Comparison of ENCODE assay signal across 25 cellular contexts in the genomic region with DNA sequence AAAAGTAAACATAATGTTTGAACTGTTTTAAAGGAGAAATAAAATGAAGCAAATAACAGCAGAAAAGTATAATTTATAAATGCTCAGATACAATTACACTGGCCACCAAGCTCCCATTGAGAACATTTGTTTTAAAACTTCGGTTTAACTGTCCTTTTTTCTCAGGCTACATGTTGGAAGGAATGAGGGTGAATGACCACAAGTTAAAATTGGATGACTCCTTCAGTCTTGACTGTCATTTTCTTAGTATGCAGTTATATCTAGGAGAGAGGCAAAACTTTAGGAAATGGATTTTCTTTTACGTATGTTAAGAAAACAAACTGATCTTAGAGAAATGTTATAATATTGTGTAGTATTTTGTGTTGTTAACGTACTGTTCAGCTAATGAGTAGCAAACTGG. TPM values are rescaled to one million over a fixed set of nuclear protein-coding genes. Genes with fewer than 3 reads are reported as not detected.
A peak's percentile ranks its signal among the peaks of the same experiment; 100 is the strongest.
DNase-seq lines count a peak whose midpoint lies in the region; ATAC-seq and TF ChIP-seq lines count a peak whose summit lies in the region.
"Had no signal": no experiment of that assay in that cellular context is flagged by ENCODE, and none has a peak within 500 bp of the region (broad histone marks: within the 10 kb centered on the region; RNA-seq: fewer than 3 reads in every experiment).

No MANE protein-coding gene starts in this region.

- DNase-seq in DND-41: no peak
- peak; percentile 23 for DNase-seq in NB4 (ENCODE audit: low read depth)
- DNase-seq in cardiac fibroblast (ENCODE audit: low read depth in 2 of 2): peak; percentile 10 to 15
- peak; percentile 22 for DNase-seq in myocyte (ENCODE audit: low read depth)
- DNase-seq in ovary: no peak
- no peak for DNase-seq in NCI-H345 treated with DMSO at 0.1 percent for 48 hours (lab: John Stamatoyannopoulos, UW; ENCODE audit: unreplicated experiment)
- DNase-seq in SK-N-DZ (ENCODE audit: low spot score): no peak
- no peak for DNase-seq in activated gamma-delta T cell treated with Interleukin-2 at 50 U/mL for 16 hours
- DNase-seq: activated CD4-positive, alpha-beta memory T cell treated with anti-CD3 and anti-CD28 coated beads for 36 hours; activated naive CD4-positive, alpha-beta T cell treated with anti-CD3 and anti-CD28 coated beads, Interleukin-2, amount 10 ng/mL, durations not matched to agents 7 days and 5 days; activated T-cell treated with anti-CD3 and anti-CD28 coated beads, Interleukin-2, amount 50 U/mL, for 1 hour; CD4-positive, CD25-positive, alpha-beta regulatory T cell; colonic mucosa; heart right ventricle; islet precursor cell; lower lobe of right lung; MV-4-11; NCI-H187 treated with DMSO at 0.1 percent for 48 hours; NCI-H226; NCI-H82; PC-3; T-helper 2 cell; tibial artery had no signal

- TF ChIP-seq CTCF in DND-41 (IDR thresholded peaks at IDR 0.05; ENCODE audit: borderline replicate concordance, extremely low read depth, low read length, poor library complexity, severe bottlenecking) (no peak), NB4 (IDR thresholded peaks at IDR 0.05; ENCODE audit: low read depth, low read length) (no peak), cardiac fibroblast (IDR thresholded peaks at IDR 0.05; ENCODE audit: low read depth, low read length) (no peak), ovary (IDR thresholded peaks at IDR 0.05) (no peak)

- H3K27me3 ChIP-seq in DND-41 (ENCODE audit: insufficient read depth, low read length, poor library complexity) (no peaks in the 10 kb centered on the region), ovary (no peaks in the 10 kb centered on the region)
- H3K27me3 ChIP-seq: colonic mucosa, heart right ventricle, tibial artery had no signal

- ATAC-seq in DND-41 (ENCODE audit: insufficient read depth, low read depth): no peak
- ATAC-seq: heart right ventricle, lower lobe of right lung, PC-3 had no signal

- 20 to 41% (median 28%) methylated on average over 3 of the region's 3 CpGs for WGBS in ovary, 3 donors

- peaks cover 28% of the 10 kb centered on the region for H3K4me1 ChIP-seq in DND-41 (ENCODE audit: insufficient read depth, low read length)
- peaks cover 10% of the 10 kb centered on the region for H3K4me1 ChIP-seq in ovary (ENCODE audit: insufficient read depth)
- H3K4me1 ChIP-seq: colonic mucosa had no signal

- H4K20me1 ChIP-seq in DND-41 (ENCODE audit: insufficient read depth, low read length): peaks cover 54% of the 10 kb centered on the region

- no peak for TF ChIP-seq EP300 in ovary (IDR thresholded peaks at IDR 0.05)

- H3K9me3 ChIP-seq in DND-41 (ENCODE audit: insufficient read depth, low read length, severe bottlenecking) (no peaks in the 10 kb centered on the region), ovary (no peaks in the 10 kb centered on the region)
- H3K9me3 ChIP-seq: colonic mucosa, heart right ventricle, lower lobe of right lung, tibial artery had no signal

- H2AFZ ChIP-seq in DND-41 (ENCODE audit: low read depth, low read length): no peak overlapping the region

- intact Hi-C loops in ovary (cut with DNase I): loop anchor here in 1 of 4 donors (10.0 kb wide), 1 partner anchor 270 kb away; no protein-coding TSS in a partner anchor

- peak overlapping the region; percentile 31; the same call in 1 of the 2 replicates for H3K4me2 ChIP-seq in DND-41 (ENCODE audit: insufficient read depth, low read length)
- H3K4me2 ChIP-seq: KMS-11 had no signal

- peaks cover 10% of the 10 kb centered on the region for H3K36me3 ChIP-seq in DND-41 (ENCODE audit: insufficient read depth, low read length)
- H3K36me3 ChIP-seq in ovary: no peaks in the 10 kb centered on the region
- H3K36me3 ChIP-seq: colonic mucosa, heart right ventricle, lower lobe of right lung, tibial artery had no signal

- H3K79me2 ChIP-seq in DND-41 (ENCODE audit: insufficient read depth, low read length): peaks cover 97% of the 10 kb centered on the region

- peak overlapping the region; percentile 13; the same call in 1 of the 2 replicates for H3K9ac ChIP-seq in DND-41 (ENCODE audit: low read depth, low read length)
- H3K9ac ChIP-seq: KMS-11 had no signal

- H3K4me3 ChIP-seq in DND-41 (ENCODE audit: low read depth in 1 of 2, low read length in 2 of 2): no peak overlapping the region
- peak overlapping the region; percentile 19 for H3K4me3 ChIP-seq in NB4 (ENCODE audit: low read depth, low read length)
- H3K4me3 ChIP-seq in cardiac fibroblast (replicated peaks in 1 of 2; ENCODE audit: low read depth in 2 of 2, low read length in 2 of 2): no peak overlapping the region
- no peak overlapping the region for H3K4me3 ChIP-seq in ovary
- H3K4me3 ChIP-seq: colonic mucosa, heart right ventricle, lower lobe of right lung, skin epidermis, tibial artery had no signal

- TF ChIP-seq POLR2A in NB4 (IDR thresholded peaks at IDR 0.05; ENCODE audit: extremely low read depth, insufficient read length): no peak
- TF ChIP-seq POLR2A in ovary (IDR thresholded peaks at IDR 0.05): no peak

- H3K27ac ChIP-seq in DND-41 (ENCODE audit: low read length) (no peak overlapping the region), ovary (peak overlapping the region in 1 of 2 donors; percentile 38)
- H3K27ac ChIP-seq: colonic mucosa, heart right ventricle, KMS-11, lower lobe of right lung, skin epidermis, tibial artery had no signal

RNA-seq across cellular contexts. Expression of gene TRIM24, which starts 5.0 kb away (rescaled TPM):
- total RNA-seq in myocyte (26.9 and 28.2 TPM in 2 replicates), ovary (10 to 100 TPM; 17.0 to 55.6 (median 32.7) TPM)
- 5.0 TPM for polyA plus RNA-seq in myocyte (2012)
- polyA plus RNA-seq in ovary: 10 to 100 TPM; 18.0 to 34.4 TPM
- polyA plus RNA-seq in SK-N-DZ (2014; cell fraction: cytosol; rRNA removed): 45.1 and 47.2 TPM in 2 replicates
- 29.6 and 33.6 TPM in 2 replicates for polyA plus RNA-seq in SK-N-DZ (2014; cell fraction: nucleus; rRNA removed)

Comparison
In these comparisons a context has a peak if more than half of its experiments do, and no peak if none do; other contexts are left out.
1. DNase-seq: peak in NB4 (single experiment), cardiac fibroblast (2 of 2) and myocyte (single experiment); none in DND-41 (single experiment), ovary (0 of 5), NCI-H345 treated with DMSO at 0.1 percent for 48 hours (single experiment), SK-N-DZ (single experiment) and activated gamma-delta T cell treated with Interleukin-2 at 50 U/mL for 16 hours (single experiment).